1 cellular context compared by ENCODE assay signal in genomic region chr18:46712406-46712805, GRCh38.
TF ChIP-seq lines count a peak whose summit lies in the region.

No MANE protein-coding gene starts in this region.

TF ChIP-seq in endothelial cell of umbilical vein, 7 proteins besides CTCF, POLR2A, EP300 and RAD21 (continued from another document):
- no peak for TF ChIP-seq MAX (IDR thresholded peaks at IDR 0.05; ENCODE audit: insufficient read depth, insufficient read length)
- no peak for TF ChIP-seq MYC (IDR thresholded peaks at IDR 0.05; ENCODE audit: low read depth, low read length)
- no peak for TF ChIP-seq EZH2 (IDR thresholded peaks at IDR 0.05; ENCODE audit: borderline replicate concordance, low read depth, low read length, severe bottlenecking)
